28 cellular contexts compared by ENCODE assay signal in genomic region chr5:178415353-178415752, GRCh38.
DNase-seq lines count a peak whose midpoint lies in the region; ATAC-seq, FAIRE-seq and TF ChIP-seq lines count a peak whose summit lies in the region.
"Had no signal": no experiment of that assay in that cellular context is flagged by ENCODE, and none has a peak within 500 bp of the region (broad histone marks: within the 10 kb centered on the region; RNA-seq: fewer than 3 reads in every experiment).

No MANE protein-coding gene starts in this region.

- peaks cover 16% of the 10 kb centered on the region for H3K27me3 Mint-ChIP-seq in Calu3 (ENCODE audit: unreplicated experiment)

- H3K27me3 ChIP-seq in right cardiac atrium (ENCODE audit: control insufficient read depth, insufficient read depth) (no peaks in the 10 kb centered on the region), H1 (replicated peaks in 1 of 4; ENCODE audit: control insufficient read depth in 3 of 4, extremely low read depth in 1 of 4, insufficient read depth in 3 of 4, low read length in 3 of 4) (no peaks in the 10 kb centered on the region), neuronal stem cell (ENCODE audit: control insufficient read depth in 3 of 3, insufficient read depth in 3 of 3, low read depth in 1 of 3, low read length in 3 of 3) (no peaks in the 10 kb centered on the region), aorta (ENCODE audit: control insufficient read depth in 1 of 2, insufficient read depth in 2 of 2, low read length in 1 of 2) (no peaks in the 10 kb centered on the region)

- no peak overlapping the region for H3K14ac ChIP-seq in H1 (ENCODE audit: insufficient read length)
- H3K14ac ChIP-seq in neuronal stem cell (ENCODE audit: low read length) = peak overlapping the region; percentile 22

- no peak for TF ChIP-seq EP300 in H1 (IDR thresholded peaks at IDR 0.05; ENCODE audit: borderline replicate concordance in 1 of 2, low read depth in 2 of 2, low read length in 2 of 2)

- POLR2A ChIA-PET in H1 (lab: Charles Lee; ENCODE audit: partially characterized antibody) = interaction anchor here (1.3 to 2.0 kb wide), 2 partner anchors 11 to 129 kb away, joined by 3 to 5 read pairs; no protein-coding TSS in a partner anchor

- H3K4me3 ChIP-seq in right cardiac atrium (ENCODE audit: low read length) (no peak overlapping the region), H1 (ENCODE audit: extremely low read depth in 1 of 4, insufficient read depth in 2 of 4, low read depth in 3 of 4, low read length in 4 of 4) (no peak overlapping the region), neuronal stem cell (ENCODE audit: low read length in 2 of 2) (no peak overlapping the region), aorta (ENCODE audit: low read length in 2 of 2) (no peak overlapping the region)
- H3K4me3 ChIP-seq: GM12878, PC-9 had no signal

- no peak overlapping the region for H4K91ac ChIP-seq in H1 (replicated peaks; ENCODE audit: insufficient read length, low read length)
- H4K91ac ChIP-seq in neuronal stem cell (ENCODE audit: low read depth, low read length, poor library complexity) = peak overlapping the region; percentile 8

- no peaks in the 10 kb centered on the region for H3K23me2 ChIP-seq in H1 (ENCODE audit: low read depth, low read length)

- no TSS peak for BruUV-seq in Calu3 (replicated peaks; lab: Mats Ljungman, UMichigan)

- ATAC-seq in right cardiac atrium (peak; percentile 12 to 53), aorta (ENCODE audit: low FRiP score) (no peak)
- ATAC-seq in activated CD4-positive, CD25-positive, alpha-beta regulatory T cell treated with anti-CD3 and anti-CD28 coated beads, Interleukin-2, amount 50 U/mL, for 24 hours = no peak
- ATAC-seq: GM12878 had no signal

- 0 out of 2 replicates have a peak overlapping the region, but pooled peaks have one; percentile 21 for H2BK15ac ChIP-seq in H1 (ENCODE audit: low read length)
- H2BK15ac ChIP-seq in neuronal stem cell (ENCODE audit: low read length) = peak overlapping the region; percentile 10

- CTCF ChIA-PET in H1 (lab: Charles Lee; ENCODE audit: partially characterized antibody) = interaction anchor here (0.6 to 2.4 kb wide), 5 partner anchors 20 to 132 kb away, joined by 3 to 8 read pairs (median 3); no protein-coding TSS in a partner anchor
- CTCF ChIA-PET in Calu3 (lab: Charles Lee) = no interaction called here

- DNase-seq in right cardiac atrium (no peak), cardiac septum (ENCODE audit: low spot score) (no peak), H1 (ENCODE audit: low read depth in 1 of 2, low spot score in 2 of 2) (no peak), neuronal stem cell (ENCODE audit: low spot score) (no peak), aorta (peak; percentile 24 to 61), Calu3 (no peak)
- DNase-seq in stimulated activated CD4-positive, alpha-beta T cell treated with anti-CD3 and anti-CD28 coated beads, Interleukin-4, amount 100 ng/mL, for 4 hours = no peak
- DNase-seq: C1 segment of cervical spinal cord; CD4-positive, alpha-beta memory T cell; COR-L47; DMS 273 treated with DMSO at 0.1 percent for 48 hours; DMS79; EL; GDM1; GOT3; HCEC 1CT; MM.1S; NCI-H2029; NCI-H446; NCI-H524 treated with DMSO at 0.1 percent for 48 hours; NCI-H82; NK-92 treated with Interleukin-12 subunit alpha and Interleukin-12 subunit beta, amount 100 ng/mL, for 24 hours; PC-9; SHP77 had no signal

- H3K36me3 ChIP-seq in H1 (ENCODE audit: control insufficient read depth in 2 of 4, insufficient read depth in 4 of 4, low read length in 3 of 4) (no peaks in the 10 kb centered on the region), neuronal stem cell (replicated peaks in 1 of 2; ENCODE audit: control insufficient read depth in 2 of 2, insufficient read depth in 2 of 2, low read length in 2 of 2) (no peaks in the 10 kb centered on the region), aorta (ENCODE audit: control insufficient read depth in 1 of 2, insufficient read depth in 2 of 2, low read length in 1 of 2) (no peaks in the 10 kb centered on the region)

- H3K27ac ChIP-seq in right cardiac atrium (ENCODE audit: low read length) (no peak overlapping the region), H1 (ENCODE audit: low read depth, low read length) (no peak overlapping the region), neuronal stem cell (replicated peaks; ENCODE audit: low read length) (no peak overlapping the region), aorta (ENCODE audit: low read depth in 1 of 2, low read length in 2 of 2) (no peak overlapping the region)
- H3K27ac ChIP-seq: KMS-11, PC-9 had no signal

- no peak for TF ChIP-seq CTCF in H1 (IDR thresholded peaks at IDR 0.05; ENCODE audit: control extremely low read depth in 1 of 3, insufficient read depth in 1 of 3, low read depth in 1 of 3, low read length in 3 of 3)
- no peak for TF ChIP-seq CTCF in Calu3 (IDR thresholded peaks at IDR 0.05; ENCODE audit: unreplicated experiment)

- H3K23ac ChIP-seq in H1 (ENCODE audit: insufficient read length) = no peak overlapping the region
- peak overlapping the region; percentile 25 for H3K23ac ChIP-seq in neuronal stem cell (ENCODE audit: low read depth, low read length, poor library complexity)

- no peaks in the 10 kb centered on the region for H3K36me3 Mint-ChIP-seq in Calu3 (ENCODE audit: insufficient read depth, unreplicated experiment)
- H3K36me3 Mint-ChIP-seq: CD4-positive, alpha-beta memory T cell; IgD-negative memory B cell had no signal

- H4K8ac ChIP-seq in H1 (ENCODE audit: extremely low read depth, insufficient read depth, low read length) (no peak overlapping the region), neuronal stem cell (ENCODE audit: low read depth, low read length) (no peak overlapping the region)

- H4K5ac ChIP-seq in H1 (ENCODE audit: insufficient read length, low read depth, low read length) = no peak overlapping the region

- no peak overlapping the region for H2AFZ ChIP-seq in H1 (ENCODE audit: low read length)
- no peak overlapping the region for H2AFZ ChIP-seq in neuronal stem cell (ENCODE audit: low read length)
- H2AFZ ChIP-seq: PC-9 had no signal

- H3K9ac ChIP-seq in H1 (replicated peaks in 1 of 4; ENCODE audit: extremely low read depth in 1 of 4, low read depth in 3 of 4, low read length in 3 of 4) = no peak overlapping the region
- no peak overlapping the region for H3K9ac ChIP-seq in neuronal stem cell (ENCODE audit: low read depth, low read length, poor library complexity)
- H3K9ac ChIP-seq: KMS-11 had no signal

- H3K79me1 ChIP-seq in H1 (ENCODE audit: low read depth, low read length) = peaks cover 2% of the 10 kb centered on the region; the same call in 1 of the 2 replicates
- no peaks in the 10 kb centered on the region for H3K79me1 ChIP-seq in neuronal stem cell (ENCODE audit: low read depth, low read length)

- H3K4me3 Mint-ChIP-seq in Calu3 (ENCODE audit: low read depth, unreplicated experiment) = no peak overlapping the region
- H3K4me3 Mint-ChIP-seq: CD4-positive, alpha-beta memory T cell; IgD-negative memory B cell had no signal

- H3K4me1 Mint-ChIP-seq in Calu3 (ENCODE audit: low read depth, unreplicated experiment) = no peaks in the 10 kb centered on the region
- H3K4me1 Mint-ChIP-seq: IgD-negative memory B cell had no signal

- H3K9me3 ChIP-seq in right cardiac atrium (ENCODE audit: control insufficient read depth, low read length) (no peaks in the 10 kb centered on the region), H1 (ENCODE audit: insufficient read depth in 2 of 2, low read depth in 1 of 2, low read length in 1 of 2) (no peaks in the 10 kb centered on the region), neuronal stem cell (replicated peaks in 1 of 2; ENCODE audit: control insufficient read depth in 2 of 2, insufficient read depth in 1 of 2, low read depth in 1 of 2, low read length in 2 of 2) (no peaks in the 10 kb centered on the region), aorta (ENCODE audit: control insufficient read depth, low read length) (no peaks in the 10 kb centered on the region)

- no peaks in the 10 kb centered on the region for H3K9me3 Mint-ChIP-seq in Calu3 (ENCODE audit: low read depth, unreplicated experiment)
- H3K9me3 Mint-ChIP-seq: CD4-positive, alpha-beta memory T cell; IgD-negative memory B cell had no signal

- H3K4me2 ChIP-seq in H1 (ENCODE audit: insufficient read depth in 1 of 2, low read depth in 2 of 2, low read length in 2 of 2) = no peak overlapping the region
- no peak overlapping the region for H3K4me2 ChIP-seq in neuronal stem cell (ENCODE audit: insufficient read depth, low read length, poor library complexity, severe bottlenecking)
- H3K4me2 ChIP-seq: KMS-11, PC-9 had no signal

- H4K20me1 ChIP-seq in H1 (replicated peaks in 1 of 2; ENCODE audit: control insufficient read depth in 1 of 2, insufficient read depth in 2 of 2, low read length in 2 of 2) = no peaks in the 10 kb centered on the region

- H3K4me1 ChIP-seq in right cardiac atrium (ENCODE audit: control insufficient read depth, insufficient read depth, low read length) (no peaks in the 10 kb centered on the region), H1 (replicated peaks in 1 of 4; ENCODE audit: control insufficient read depth in 3 of 4, insufficient read depth in 4 of 4, low read length in 3 of 4) (peaks cover 9 to 20% (median 13%) of the 10 kb centered on the region in 4 experiments), neuronal stem cell (ENCODE audit: control insufficient read depth in 2 of 2, insufficient read depth in 1 of 2, low read depth in 1 of 2, low read length in 2 of 2) (peaks cover 15 to 18% of the 10 kb centered on the region in 2 donors), aorta (ENCODE audit: control insufficient read depth in 1 of 2, insufficient read depth in 2 of 2, low read length in 2 of 2) (no peaks in the 10 kb centered on the region)

- H2AK5ac ChIP-seq in H1 (ENCODE audit: low read depth, low read length) (peak overlapping the region; percentile 69), neuronal stem cell (ENCODE audit: low read depth, low read length) (peak overlapping the region; percentile 82)

- H3K56ac ChIP-seq in H1 (replicated peaks; ENCODE audit: insufficient read length, low read depth, low read length) = no peak overlapping the region

- H3K79me2 ChIP-seq in H1 (ENCODE audit: control insufficient read depth in 1 of 2, insufficient read depth in 2 of 2, low read length in 2 of 2) = no peaks in the 10 kb centered on the region

- H3K18ac ChIP-seq in H1 (ENCODE audit: extremely low read depth, low read length) (no peak overlapping the region), neuronal stem cell (ENCODE audit: low read length) (peak overlapping the region; percentile 84)

- H2BK5ac ChIP-seq in H1 (ENCODE audit: low read depth, low read length) (no peak overlapping the region; the same call in 1 of the 2 replicates), neuronal stem cell (ENCODE audit: low read length) (no peak overlapping the region)

- H2BK20ac ChIP-seq in H1 (ENCODE audit: low read length) = no peak overlapping the region

- H3K27ac Mint-ChIP-seq in Calu3 (ENCODE audit: unreplicated experiment) = no peak overlapping the region
- H3K27ac Mint-ChIP-seq: IgD-negative memory B cell had no signal

- TF ChIP-seq RAD21 in H1 (IDR thresholded peaks at IDR 0.05 in 1 of 2, conservative IDR thresholded peaks at IDR 0.05 in 1 of 2; ENCODE audit: low read depth in 2 of 2, low read length in 2 of 2) = no peak

- H2BK120ac ChIP-seq in H1 (replicated peaks; ENCODE audit: low read depth, low read length) (no peak overlapping the region), neuronal stem cell (ENCODE audit: low read depth, low read length) (no peak overlapping the region)

- no peak overlapping the region for H2BK12ac ChIP-seq in H1 (ENCODE audit: low read depth, low read length)
- no peak overlapping the region for H2BK12ac ChIP-seq in neuronal stem cell (ENCODE audit: low read length)

- WGBS in right cardiac atrium = 83% methylated on average over 17 of the region's 17 CpGs
- 89% methylated on average over 17 of the region's 17 CpGs; no CpG with 5 or more reads in 1 of the 2 experiments for WGBS in H1 (ENCODE audit: extremely low coverage in 1 of 2, insufficient coverage in 1 of 2, insufficient read length in 1 of 2, insufficient replicate concordance in 2 of 2, low coverage in 1 of 2, low lambda C conversion rate in 2 of 2, missing lambda C conversion rate in 1 of 2), 2 experiments
- WGBS in neuronal stem cell (ENCODE audit: extremely low coverage in 2 of 2, insufficient read length in 2 of 2, insufficient replicate concordance in 1 of 2), 2 donors = no CpG with 5 or more reads among the region's 17 CpGs
- 80 to 85% methylated on average over 17 of the region's 17 CpGs for WGBS in aorta, 2 donors

- intact Hi-C loops in right cardiac atrium (cut with DNase I) = no loop called here
- intact Hi-C loops in cardiac septum (cut with DNase I) = no loop called here
- intact Hi-C loops in aorta (cut with DNase I) = no loop called here
- intact Hi-C loops in Calu3 (cut with micrococcal nuclease; ENCODE audit: unreplicated experiment) = no loop called here

- FAIRE-seq in H1 (lab: Jason Lieb, UNC) = no peak
- FAIRE-seq: GM12878 had no signal

- no peak for TF ChIP-seq POLR2A in H1 (IDR thresholded peaks at IDR 0.05; ENCODE audit: control extremely low read depth in 1 of 2, low read depth in 2 of 2, low read length in 2 of 2)

- H3K4ac ChIP-seq in H1 (replicated peaks; ENCODE audit: insufficient read length, low read depth, low read length) = no peak overlapping the region
- H3K4ac ChIP-seq in neuronal stem cell (ENCODE audit: low read length) = no peak overlapping the region

Comparison
In these comparisons a context has a peak if more than half of its experiments do, and no peak if none do; other contexts are left out.
1. ATAC-seq: peak in right cardiac atrium (2 of 2); none in aorta (single experiment) and activated CD4-positive, CD25-positive, alpha-beta regulatory T cell treated with anti-CD3 and anti-CD28 coated beads, Interleukin-2, amount 50 U/mL, for 24 hours (0 of 2).
2. DNase-seq: peak in aorta (2 of 2); none in right cardiac atrium (0 of 3), cardiac septum (single experiment), H1 (0 of 2), neuronal stem cell (single experiment), Calu3 (single experiment) and stimulated activated CD4-positive, alpha-beta T cell treated with anti-CD3 and anti-CD28 coated beads, Interleukin-4, amount 100 ng/mL, for 4 hours (0 of 2).